Comparison of ENCODE assay signal across 9 cellular contexts in genomic region chr22:50691521-50691920, GRCh38.
DNase-seq lines count a peak whose midpoint lies in the region; ATAC-seq and TF ChIP-seq lines count a peak whose summit lies in the region.
"Had no signal": no experiment of that assay in that cellular context is flagged by ENCODE, and none has a peak within 500 bp of the region (broad histone marks: within the 10 kb centered on the region; RNA-seq: fewer than 3 reads in every experiment).

No MANE protein-coding gene starts in this region.

- TF ChIP-seq CTCF in HL-60 (IDR thresholded peaks at IDR 0.05; ENCODE audit: insufficient read depth, low read length) (peak; percentile 28), coronary artery (IDR thresholded peaks at IDR 0.05) (no peak)

- DNase-seq in D341Med (ENCODE audit: low spot score) (peak; percentile 45), HL-60 (ENCODE audit: low read depth in 1 of 2, low spot score in 1 of 2) (peak; percentile 47 to 62), T follicular helper cell (ENCODE audit: low read depth) (peak; percentile 19), fibroblast of gingiva (ENCODE audit: low read depth) (peak; percentile 33), stromal cell of bone marrow (ENCODE audit: low read depth) (peak; percentile 29), GM19240 (ENCODE audit: insufficient read length, low spot score) (no peak), coronary artery (ENCODE audit: low spot score) (no peak)

- H3K4me3 ChIP-seq in HL-60 (replicated peaks; ENCODE audit: insufficient read depth, low read length) (no peak overlapping the region), coronary artery (no peak overlapping the region)

- H3K27me3 ChIP-seq in HL-60 (ENCODE audit: insufficient read depth, poor library complexity, severe bottlenecking): no peaks in the 10 kb centered on the region
- H3K27me3 ChIP-seq: neutrophil had no signal

- ATAC-seq in GM19452 (IDR thresholded peaks at IDR 0.05; ENCODE audit: unreplicated experiment): no peak

- H3K27ac ChIP-seq in HL-60 (replicated peaks): no peak overlapping the region
- H3K27ac ChIP-seq in coronary artery: no peak overlapping the region
- H3K27ac ChIP-seq: neutrophil had no signal

Comparison
In these comparisons a context has a peak if more than half of its experiments do, and no peak if none do; other contexts are left out.
1. DNase-seq: peak in D341Med (single experiment), HL-60 (2 of 2), T follicular helper cell (single experiment), fibroblast of gingiva (single experiment) and stromal cell of bone marrow (single experiment); none in GM19240 (single experiment) and coronary artery (single experiment).